In genomic region chr5:135546912-135547311, GRCh38 we compare ENCODE assay signal across 1 cellular context.
TF ChIP-seq lines count a peak whose summit lies in the region.

No MANE protein-coding gene starts in this region.

TF ChIP-seq in K562, 482 proteins besides CTCF, POLR2A, EP300 and RAD21:
- TF ChIP-seq POU5F1 (IDR thresholded peaks at IDR 0.05; ENCODE audit: borderline replicate concordance, low read depth, low read length, partially characterized antibody): no peak
- no peak for TF ChIP-seq HMG20B (CRISPR knock-in tag; IDR thresholded peaks at IDR 0.05)
- no peak for TF ChIP-seq HEY1 (CRISPR knock-in tag; IDR thresholded peaks at IDR 0.05; ENCODE audit: borderline replicate concordance)
- TF ChIP-seq ARID1B (IDR thresholded peaks at IDR 0.05): no peak
- TF ChIP-seq CBFB (CRISPR knock-in tag; IDR thresholded peaks at IDR 0.05): no peak
- no peak for TF ChIP-seq GTF2E2 (tag; IDR thresholded peaks at IDR 0.05)
- TF ChIP-seq ZNF561 (CRISPR knock-in tag; conservative IDR thresholded peaks at IDR 0.05): no peak
- TF ChIP-seq ZNF592 (IDR thresholded peaks at IDR 0.05): no peak
- TF ChIP-seq SUPT5H (IDR thresholded peaks at IDR 0.05): no peak
- TF ChIP-seq, protein P1, sequence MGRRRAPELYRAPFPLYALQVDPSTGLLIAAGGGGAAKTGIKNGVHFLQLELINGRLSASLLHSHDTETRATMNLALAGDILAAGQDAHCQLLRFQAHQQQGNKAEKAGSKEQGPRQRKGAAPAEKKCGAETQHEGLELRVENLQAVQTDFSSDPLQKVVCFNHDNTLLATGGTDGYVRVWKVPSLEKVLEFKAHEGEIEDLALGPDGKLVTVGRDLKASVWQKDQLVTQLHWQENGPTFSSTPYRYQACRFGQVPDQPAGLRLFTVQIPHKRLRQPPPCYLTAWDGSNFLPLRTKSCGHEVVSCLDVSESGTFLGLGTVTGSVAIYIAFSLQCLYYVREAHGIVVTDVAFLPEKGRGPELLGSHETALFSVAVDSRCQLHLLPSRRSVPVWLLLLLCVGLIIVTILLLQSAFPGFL (CRISPR knock-in tag; IDR thresholded peaks at IDR 0.05): no peak
- no peak for TF ChIP-seq ZNF239 (CRISPR knock-in tag; IDR thresholded peaks at IDR 0.05)
- no peak for TF ChIP-seq HNRNPL (IDR thresholded peaks at IDR 0.05; ENCODE audit: low read depth, low read length)
- TF ChIP-seq MBD2 (IDR thresholded peaks at IDR 0.05; ENCODE audit: borderline replicate concordance, low read depth): no peak
- TF ChIP-seq ETS2 (tag; IDR thresholded peaks at IDR 0.05; ENCODE audit: borderline replicate concordance, poor library complexity, severe bottlenecking): no peak
- TF ChIP-seq LCOR (CRISPR knock-in tag; IDR thresholded peaks at IDR 0.05): no peak
